Comparison of ENCODE assay signal across 1 cellular context in the genomic region with DNA sequence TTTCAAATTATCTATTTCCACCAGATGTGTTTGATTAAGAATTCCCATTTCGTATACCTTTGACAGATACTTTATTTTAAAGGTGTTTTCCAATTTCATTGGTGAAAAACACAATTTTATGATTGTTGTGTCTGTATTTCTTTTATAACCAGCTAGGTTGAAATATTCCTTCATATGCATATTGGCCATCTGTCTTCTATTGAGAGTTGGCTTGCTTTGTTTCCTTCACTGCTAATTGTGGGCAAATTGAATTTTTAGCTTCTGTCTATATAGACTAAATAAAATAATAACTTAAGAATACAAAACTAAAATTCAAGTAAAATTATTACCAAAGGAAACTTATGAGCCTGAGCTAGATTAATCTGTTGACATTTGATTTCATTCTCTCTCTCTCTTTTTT.
TF ChIP-seq lines count a peak whose summit lies in the region.

No MANE protein-coding gene starts in this region.

TF ChIP-seq in A549, 52 proteins besides CTCF, POLR2A, EP300 and RAD21:
- TF ChIP-seq MYC (IDR thresholded peaks at IDR 0.05; ENCODE audit: borderline replicate concordance, low read length) (no peak), NR3C1 (IDR thresholded peaks at IDR 0.05) (no peak), TFCP2L1 (CRISPR knock-in tag; IDR thresholded peaks at IDR 0.05) (no peak), CBX2 (IDR thresholded peaks at IDR 0.05; ENCODE audit: borderline replicate concordance, low read depth) (no peak), FOSL2 (IDR thresholded peaks at IDR 0.05) (no peak), FOSL2 (CRISPR knock-in tag; IDR thresholded peaks at IDR 0.05) (no peak), POLR2AphosphoS2 (conservative IDR thresholded peaks at IDR 0.05; ENCODE audit: low read length) (no peak), CHD4 (IDR thresholded peaks at IDR 0.05; ENCODE audit: borderline replicate concordance) (no peak), BHLHE40 (IDR thresholded peaks at IDR 0.05; ENCODE audit: low read depth, low read length) (no peak), EHMT2 (IDR thresholded peaks at IDR 0.05; ENCODE audit: low read depth) (no peak), SREBF2 (IDR thresholded peaks at IDR 0.05) (no peak), NFE2L2 (conservative IDR thresholded peaks at IDR 0.05; ENCODE audit: low read length) (no peak)
- TF ChIP-seq, protein P1, sequence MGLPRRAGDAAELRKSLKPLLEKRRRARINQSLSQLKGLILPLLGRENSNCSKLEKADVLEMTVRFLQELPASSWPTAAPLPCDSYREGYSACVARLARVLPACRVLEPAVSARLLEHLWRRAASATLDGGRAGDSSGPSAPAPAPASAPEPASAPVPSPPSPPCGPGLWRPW (IDR thresholded peaks at IDR 0.05) = no peak
- TF ChIP-seq, protein P2, sequence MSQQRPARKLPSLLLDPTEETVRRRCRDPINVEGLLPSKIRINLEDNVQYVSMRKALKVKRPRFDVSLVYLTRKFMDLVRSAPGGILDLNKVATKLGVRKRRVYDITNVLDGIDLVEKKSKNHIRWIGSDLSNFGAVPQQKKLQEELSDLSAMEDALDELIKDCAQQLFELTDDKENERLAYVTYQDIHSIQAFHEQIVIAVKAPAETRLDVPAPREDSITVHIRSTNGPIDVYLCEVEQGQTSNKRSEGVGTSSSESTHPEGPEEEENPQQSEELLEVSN (IDR thresholded peaks at IDR 0.05; ENCODE audit: borderline replicate concordance, low read depth) = no peak
- TF ChIP-seq, protein P3, sequence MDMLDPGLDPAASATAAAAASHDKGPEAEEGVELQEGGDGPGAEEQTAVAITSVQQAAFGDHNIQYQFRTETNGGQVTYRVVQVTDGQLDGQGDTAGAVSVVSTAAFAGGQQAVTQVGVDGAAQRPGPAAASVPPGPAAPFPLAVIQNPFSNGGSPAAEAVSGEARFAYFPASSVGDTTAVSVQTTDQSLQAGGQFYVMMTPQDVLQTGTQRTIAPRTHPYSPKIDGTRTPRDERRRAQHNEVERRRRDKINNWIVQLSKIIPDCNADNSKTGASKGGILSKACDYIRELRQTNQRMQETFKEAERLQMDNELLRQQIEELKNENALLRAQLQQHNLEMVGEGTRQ (IDR thresholded peaks at IDR 0.05) = no peak
